17 cellular contexts compared by ENCODE assay signal in genomic region chr4:2771264-2771663, GRCh38. TPM values are rescaled to one million over a fixed set of nuclear protein-coding genes. Genes with fewer than 3 reads are reported as not detected.
DNase-seq lines count a peak whose midpoint lies in the region; ATAC-seq and TF ChIP-seq lines count a peak whose summit lies in the region.
"Had no signal": no experiment of that assay in that cellular context is flagged by ENCODE, and none has a peak within 500 bp of the region (broad histone marks: within the 10 kb centered on the region; RNA-seq: fewer than 3 reads in every experiment).

No MANE protein-coding gene starts in this region.

- H3K4me3 Mint-ChIP-seq in dendritic cell treated with granulocyte-macrophage colony-stimulating factor and Interleukin-4, amounts not matched to agents 40 ng/mL and 50 ng/mL, for 4 days, result peak overlapping the region; percentile 39
- H3K4me3 Mint-ChIP-seq: activated naive CD8-positive, alpha-beta T cell; nephron progenitor cell had no signal

- no peak for TF ChIP-seq CTCF in NB4 (IDR thresholded peaks at IDR 0.05; ENCODE audit: low read depth, low read length)
- TF ChIP-seq CTCF in sigmoid colon (IDR thresholded peaks at IDR 0.05), result no peak
- TF ChIP-seq CTCF in gastrocnemius medialis (IDR thresholded peaks at IDR 0.05 in 4 of 5, conservative IDR thresholded peaks at IDR 0.05 in 1 of 5), result no peak

- TF ChIP-seq POLR2A in NB4 (IDR thresholded peaks at IDR 0.05; ENCODE audit: extremely low read depth, insufficient read length) (no peak), sigmoid colon (IDR thresholded peaks at IDR 0.05) (no peak), gastrocnemius medialis (IDR thresholded peaks at IDR 0.05) (no peak)

- peak overlapping the region; percentile 1 for H3K4me3 ChIP-seq in NB4 (ENCODE audit: low read depth, low read length)
- no peak overlapping the region for H3K4me3 ChIP-seq in sigmoid colon
- H3K4me3 ChIP-seq in gastrocnemius medialis, result no peak overlapping the region
- H3K4me3 ChIP-seq: esophagus muscularis mucosa, prostate gland, thoracic aorta had no signal

- 48 to 87% methylated on average over 3 of the region's 3 CpGs for WGBS in sigmoid colon, 2 donors

- H3K9me3 Mint-ChIP-seq in dendritic cell treated with granulocyte-macrophage colony-stimulating factor and Interleukin-4, amounts not matched to agents 40 ng/mL and 50 ng/mL, for 4 days, result no peaks in the 10 kb centered on the region

- no peak for ATAC-seq in Right ventricle myocardium inferior
- ATAC-seq in GM18873 (IDR thresholded peaks at IDR 0.05; ENCODE audit: low FRiP score, unreplicated experiment), result no peak
- no peak for ATAC-seq in gastrocnemius medialis

- H3K27me3 Mint-ChIP-seq in dendritic cell treated with granulocyte-macrophage colony-stimulating factor and Interleukin-4, amounts not matched to agents 40 ng/mL and 50 ng/mL, for 4 days, result no peaks in the 10 kb centered on the region
- H3K27me3 Mint-ChIP-seq: activated naive CD8-positive, alpha-beta T cell had no signal

- no peak for TF ChIP-seq EP300 in sigmoid colon (IDR thresholded peaks at IDR 0.05)

- H3K36me3 Mint-ChIP-seq in dendritic cell treated with granulocyte-macrophage colony-stimulating factor and Interleukin-4, amounts not matched to agents 40 ng/mL and 50 ng/mL, for 4 days (ENCODE audit: low read depth), result no peaks in the 10 kb centered on the region
- H3K36me3 Mint-ChIP-seq: activated naive CD8-positive, alpha-beta T cell had no signal

- H3K27ac Mint-ChIP-seq in dendritic cell treated with granulocyte-macrophage colony-stimulating factor and Interleukin-4, amounts not matched to agents 40 ng/mL and 50 ng/mL, for 4 days, result peak overlapping the region; percentile 90
- H3K27ac Mint-ChIP-seq: nephron progenitor cell had no signal

- H3K36me3 ChIP-seq in sigmoid colon (no peaks in the 10 kb centered on the region), gastrocnemius medialis (no peaks in the 10 kb centered on the region)
- H3K36me3 ChIP-seq: esophagus muscularis mucosa, prostate gland, thoracic aorta had no signal

- H3K9me3 ChIP-seq in sigmoid colon, result no peaks in the 10 kb centered on the region
- no peaks in the 10 kb centered on the region for H3K9me3 ChIP-seq in gastrocnemius medialis
- H3K9me3 ChIP-seq: esophagus muscularis mucosa, prostate gland, thoracic aorta had no signal

- H3K4me1 ChIP-seq in sigmoid colon (no peaks in the 10 kb centered on the region), gastrocnemius medialis (peaks cover 0 to 5% of the 10 kb centered on the region in 2 donors)
- H3K4me1 ChIP-seq: prostate gland had no signal

- DNase-seq in cardiac septum (ENCODE audit: low spot score) (peak; percentile 12), Right ventricle myocardium inferior (ENCODE audit: missing footprints) (no peak), NB4 (ENCODE audit: low read depth) (peak; percentile 58), sigmoid colon (peak; percentile 6), SK-N-DZ (ENCODE audit: low spot score) (no peak), gastrocnemius medialis (no peak)
- DNase-seq: GOT3, head of caudate nucleus, KG1, NCI-H1417 treated with DMSO at 0.1 percent for 48 hours, nephron progenitor cell had no signal

- H3K27me3 ChIP-seq in sigmoid colon (peaks cover 0 to 4% (median 0%) of the 10 kb centered on the region in 3 donors), gastrocnemius medialis (no peaks in the 10 kb centered on the region)

- H3K4me1 Mint-ChIP-seq in dendritic cell treated with granulocyte-macrophage colony-stimulating factor and Interleukin-4, amounts not matched to agents 40 ng/mL and 50 ng/mL, for 4 days (ENCODE audit: low read depth), result peaks cover 39% of the 10 kb centered on the region

- intact Hi-C loops in cardiac septum (cut with DNase I) (no loop called here), Right ventricle myocardium inferior (cut with DNase I) (no loop called here), sigmoid colon (cut with DNase I) (no loop called here), gastrocnemius medialis (cut with DNase I; ENCODE audit: low total_unique reads) (no loop called here)
- intact Hi-C loops in dendritic cell treated with granulocyte-macrophage colony-stimulating factor and Interleukin-4, amounts not matched to agents 40 ng/mL and 50 ng/mL, for 4 days (cut with micrococcal nuclease), result loop anchor here (2.0 to 5.0 kb wide), 2 partner anchors 14 to 46 kb away; no protein-coding TSS in a partner anchor

- in situ Hi-C loops in gastrocnemius medialis (cut with MboI; ENCODE audit: low sequenced_read_pairs in 4 of 4), result loop anchor here in 1 of 4 donors (25.0 kb wide), 1 partner anchor 166 kb away; no protein-coding TSS in a partner anchor

- H3K27ac ChIP-seq in sigmoid colon (no peak overlapping the region), gastrocnemius medialis (no peak overlapping the region)
- H3K27ac ChIP-seq: esophagus muscularis mucosa, prostate gland, thoracic aorta had no signal

RNA-seq across cellular contexts. Expression of gene TNIP2, which starts 15.1 kb away (rescaled TPM):
- 22.6 TPM for total RNA-seq in cardiac septum
- 29.6 TPM for total RNA-seq in Right ventricle myocardium inferior
- total RNA-seq in sigmoid colon, result 10 to 100 TPM; 56.3 to 68.8 (median 66.9) TPM
- 10 to 100 TPM; 51.7 to 65.0 (median 51.8) TPM for polyA plus RNA-seq in sigmoid colon
- 19.7 and 22.6 TPM in 2 replicates for polyA plus RNA-seq in SK-N-DZ (2014; cell fraction: cytosol; rRNA removed)
- 59.4 and 67.8 TPM in 2 replicates for polyA plus RNA-seq in SK-N-DZ (2014; cell fraction: nucleus; rRNA removed)
- 10 to 100 TPM; 36.1 to 81.9 (median 66.5) TPM for total RNA-seq in gastrocnemius medialis

RNA-seq across cellular contexts. Expression of gene SH3BP2, which starts 21.6 kb away (rescaled TPM):
- total RNA-seq in cardiac septum (19.1 TPM), Right ventricle myocardium inferior (32.2 TPM), sigmoid colon (10 to 100 TPM; 18.4 to 49.3 (median 24.2) TPM), gastrocnemius medialis (10 to 100 TPM in 3 of 4 donors, 1 to 10 TPM in 1; 4.8 to 21.5 (median 12.0) TPM)
- polyA plus RNA-seq in sigmoid colon, result 10 to 100 TPM; 18.6 to 82.4 (median 35.6) TPM
- polyA plus RNA-seq in SK-N-DZ (2014; cell fraction: cytosol; rRNA removed), result 13.8 and 27.4 TPM in 2 replicates
- 99.4 and 107 TPM in 2 replicates for polyA plus RNA-seq in SK-N-DZ (2014; cell fraction: nucleus; rRNA removed)

Comparison
In these comparisons a context has a peak if more than half of its experiments do, and no peak if none do; other contexts are left out.
1. DNase-seq: peak in cardiac septum (single experiment), NB4 (single experiment) and sigmoid colon (single experiment); none in Right ventricle myocardium inferior (single experiment), SK-N-DZ (single experiment) and gastrocnemius medialis (0 of 2).